ENCODE assay signal across 1 cellular context in the genomic region with DNA sequence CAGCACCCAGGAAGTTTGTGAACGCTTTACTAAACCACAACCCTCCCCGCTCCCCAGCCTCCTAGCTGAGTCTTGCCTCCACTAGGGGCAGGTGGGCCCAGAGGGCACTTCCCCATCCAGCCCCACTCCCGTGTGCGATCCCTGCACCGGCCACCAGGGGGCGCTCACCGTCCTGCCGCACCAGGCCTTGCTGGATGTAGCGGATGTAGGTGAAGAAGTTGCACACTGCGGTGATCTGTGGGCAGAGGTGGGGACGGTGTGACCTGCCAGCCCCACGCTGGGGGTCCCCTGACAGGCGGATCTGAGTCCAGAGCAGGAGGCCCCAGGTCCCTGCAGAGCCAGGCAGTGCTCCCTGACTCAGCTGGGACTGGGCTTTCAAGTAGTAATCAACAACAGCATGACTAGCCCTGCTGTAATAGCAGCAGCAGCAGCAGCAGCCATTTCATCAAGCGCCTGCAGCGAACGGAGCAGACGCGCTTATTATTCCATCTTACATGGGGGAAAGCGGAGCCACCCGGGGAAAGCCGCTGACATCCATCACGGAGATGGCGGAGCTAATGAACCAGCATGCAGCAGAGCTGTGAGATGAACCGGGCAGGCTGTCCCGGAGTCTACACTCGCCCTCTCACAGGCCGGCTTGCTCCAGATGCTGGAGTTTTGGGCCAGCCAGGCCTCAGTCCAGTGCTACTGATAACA.
TF ChIP-seq lines count a peak whose summit lies in the region.

No MANE protein-coding gene starts in this region.

TF ChIP-seq in IMR-90, 13 proteins besides CTCF, POLR2A, EP300 and RAD21 (continued from another document):
- TF ChIP-seq MAZ (IDR thresholded peaks at IDR 0.05; ENCODE audit: borderline replicate concordance, low read depth, low read length), result peak; percentile 36; the same call in 1 of the 2 replicates
TF ChIP-seq in IMR-90: peak in this region for 2.
